In genomic region chr6:135675862-135676261, GRCh38 we compare ENCODE assay signal across 8 cellular contexts.
DNase-seq lines count a peak whose midpoint lies in the region; ATAC-seq and TF ChIP-seq lines count a peak whose summit lies in the region.

No MANE protein-coding gene starts in this region.

- no peaks in the 10 kb centered on the region for H3K27me3 ChIP-seq in PC-3 (ENCODE audit: low read length)

- peaks cover 2% of the 10 kb centered on the region for H3K4me1 ChIP-seq in PC-3 (ENCODE audit: insufficient read depth, low read length)

- H3K9me3 ChIP-seq in PC-3 (ENCODE audit: low read length) = no peaks in the 10 kb centered on the region

- no peaks in the 10 kb centered on the region for H3F3A ChIP-seq in PC-3 (ENCODE audit: low read length, unreplicated experiment)

- no peak overlapping the region for H3K4me2 ChIP-seq in PC-3 (ENCODE audit: low read length)

- no peaks in the 10 kb centered on the region for H3K36me3 Mint-ChIP-seq in neural crest cell (ENCODE audit: low read depth)

- ATAC-seq in HG02870 (IDR thresholded peaks at IDR 0.05; ENCODE audit: unreplicated experiment) (peak; percentile 51), PC-3 (no peak), Right ventricle myocardium inferior (no peak)

- H3K27me3 Mint-ChIP-seq in neural crest cell (ENCODE audit: low read depth) = no peaks in the 10 kb centered on the region

- no peak overlapping the region for H3K4me3 Mint-ChIP-seq in neural crest cell

- no TSS peak for BruUV-seq in PC-3 (replicated peaks; lab: Mats Ljungman, UMichigan)

- H4K20me1 ChIP-seq in PC-3 (ENCODE audit: low read length) = no peaks in the 10 kb centered on the region

- no peaks in the 10 kb centered on the region for H3K36me3 ChIP-seq in PC-3 (ENCODE audit: low read depth, low read length)

- no peak overlapping the region for H3K27ac ChIP-seq in PC-3 (ENCODE audit: low read length)

- H3K4me3 ChIP-seq in PC-3 (ENCODE audit: low read length) = no peak overlapping the region

- H3K4me1 Mint-ChIP-seq in neural crest cell = peaks cover 10% of the 10 kb centered on the region

- no peak overlapping the region for H3K27ac Mint-ChIP-seq in neural crest cell (ENCODE audit: unreplicated experiment)

- H3K9me2 ChIP-seq in PC-3 (replicated peaks; ENCODE audit: low read length) = no peaks in the 10 kb centered on the region

- no peaks in the 10 kb centered on the region for H3K9me3 Mint-ChIP-seq in neural crest cell

- POLR2A ChIA-PET in PC-3 (lab: Charles Lee; ENCODE audit: unreplicated experiment) = no interaction called here

- H3K9ac ChIP-seq in PC-3 (ENCODE audit: low read length) = no peak overlapping the region

- TF ChIP-seq CTCF in PC-3 (conservative IDR thresholded peaks at IDR 0.05; ENCODE audit: low read depth, low read length) (peak; percentile 26; the same call in 1 of the 2 replicates), neural crest cell (conservative IDR thresholded peaks at IDR 0.05) (peak; percentile 79)

- no peaks in the 10 kb centered on the region for H3K79me2 ChIP-seq in PC-3 (ENCODE audit: low read length)

- no peak overlapping the region for H2AFZ ChIP-seq in PC-3 (ENCODE audit: low read length)

- peak; percentile 56 for DNase-seq in EH (ENCODE audit: low read depth)
- DNase-seq in PC-3 = peak; percentile 38
- DNase-seq in brain pericyte (ENCODE audit: low read depth, low spot score) = peak; percentile 12
- DNase-seq in neural crest cell (ENCODE audit: low read depth, low spot score) = peak; percentile 17
- DNase-seq in cerebellum (ENCODE audit: low spot score) = no peak
- no peak for DNase-seq in Right ventricle myocardium inferior (ENCODE audit: missing footprints)
- DNase-seq in activated effector memory CD4-positive, alpha-beta T cell treated with Interleukin-2 at 50 U/mL for 16 hours = no peak

- CTCF ChIA-PET in PC-3 (lab: Charles Lee) = no interaction called here

- intact Hi-C loops in PC-3 (cut with micrococcal nuclease) (no loop called here), Right ventricle myocardium inferior (cut with DNase I) (no loop called here)

Comparison
In these comparisons a context has a peak if more than half of its experiments do, and no peak if none do; other contexts are left out.
1. DNase-seq: peak in EH (single experiment), PC-3 (single experiment), brain pericyte (single experiment) and neural crest cell (single experiment); none in cerebellum (single experiment), Right ventricle myocardium inferior (single experiment) and activated effector memory CD4-positive, alpha-beta T cell treated with Interleukin-2 at 50 U/mL for 16 hours (single experiment).